32 cellular contexts compared by ENCODE assay signal in genomic region chr7:40526951-40527350, GRCh38.
"Had no signal": no experiment of that assay in that cellular context is flagged by ENCODE, and none has a peak within 500 bp of the region (broad histone marks: within the 10 kb centered on the region; RNA-seq: fewer than 3 reads in every experiment).

No MANE protein-coding gene starts in this region.

- H3K4me3 ChIP-seq: breast epithelium, heart right ventricle, left lung, lower lobe of right lung, neural progenitor cell, right atrium auricular region, testis, uterus had no signal

- H3K27me3 Mint-ChIP-seq: activated CD4-positive, alpha-beta memory T cell treated with anti-CD3 and anti-CD28 coated beads for 36 hours; activated CD4-positive, alpha-beta T cell treated with anti-CD3 and anti-CD28 coated beads, Interleukin-2, amount 10 ng/mL, durations not matched to agents 24 days and 14 days; activated naive CD4-positive, alpha-beta T cell treated with anti-CD3 and anti-CD28 coated beads, Interleukin-2, amount 10 ng/mL, durations not matched to agents 7 days and 5 days; T-helper 17 cell; type B pancreatic cell had no signal

- H3K36me3 ChIP-seq: breast epithelium, heart right ventricle, left lung, lower lobe of right lung, neural progenitor cell, right atrium auricular region, uterus, WERI-Rb-1 had no signal

- H2AFZ ChIP-seq: neural progenitor cell had no signal

- ATAC-seq: activated CD4-positive, CD25-positive, alpha-beta regulatory T cell treated with anti-CD3 and anti-CD28 coated beads, Interleukin-2, amount 50 U/mL, for 24 hours; heart right ventricle; left lung; lower lobe of right lung; naive thymus-derived CD8-positive, alpha-beta T cell; T-helper 17 cell had no signal

- H3K27ac Mint-ChIP-seq: activated CD4-positive, alpha-beta memory T cell treated with anti-CD3 and anti-CD28 coated beads for 36 hours; activated CD4-positive, alpha-beta T cell treated with anti-CD3 and anti-CD28 coated beads, Interleukin-2, amount 10 ng/mL, durations not matched to agents 24 days and 14 days; activated naive CD4-positive, alpha-beta T cell treated with anti-CD3 and anti-CD28 coated beads, Interleukin-2, amount 10 ng/mL, durations not matched to agents 7 days and 5 days; activated naive CD8-positive, alpha-beta T cell treated with anti-CD3 and anti-CD28 coated beads, Interleukin-2, amount 10 ng/mL, durations not matched to agents 7 days and 5 days; activated T-helper 1 cell treated with anti-CD3 and anti-CD28 coated beads, Interleukin-12 subunit alpha, Interleukin-12 subunit beta, Interleukin-2, Interleukin-4 antibody, amounts not matched to agents 30 ng/mL and 10 ng/mL and 1 ng/mL, durations not matched to agents 14 hours and 24 hours and 36 hours; naive thymus-derived CD8-positive, alpha-beta T cell; neural progenitor cell; T-helper 17 cell; type B pancreatic cell had no signal

- H3K9ac ChIP-seq: neural progenitor cell had no signal

- H3K9me3 ChIP-seq: breast epithelium, heart right ventricle, left lung, lower lobe of right lung, right atrium auricular region, testis, uterus had no signal

- H3K4me1 Mint-ChIP-seq: activated CD4-positive, alpha-beta T cell treated with anti-CD3 and anti-CD28 coated beads, Interleukin-2, amount 10 ng/mL, durations not matched to agents 24 days and 14 days; activated naive CD4-positive, alpha-beta T cell treated with anti-CD3 and anti-CD28 coated beads, Interleukin-2, amount 10 ng/mL, durations not matched to agents 7 days and 5 days; activated naive CD8-positive, alpha-beta T cell treated with anti-CD3 and anti-CD28 coated beads, Interleukin-2, amount 10 ng/mL, durations not matched to agents 7 days and 5 days; neural progenitor cell; T-helper 17 cell had no signal

- H3K27ac ChIP-seq: breast epithelium, epithelial cell of prostate, heart right ventricle, left lung, lower lobe of right lung, neural progenitor cell, right atrium auricular region, testis, uterus, WERI-Rb-1 had no signal

- H3K36me3 Mint-ChIP-seq: activated CD4-positive, alpha-beta memory T cell treated with anti-CD3 and anti-CD28 coated beads for 36 hours; activated naive CD4-positive, alpha-beta T cell treated with anti-CD3 and anti-CD28 coated beads, Interleukin-2, amount 10 ng/mL, durations not matched to agents 7 days and 5 days; activated naive CD8-positive, alpha-beta T cell treated with anti-CD3 and anti-CD28 coated beads, Interleukin-2, amount 10 ng/mL, durations not matched to agents 7 days and 5 days; neural progenitor cell; type B pancreatic cell had no signal

- H3K27me3 ChIP-seq: breast epithelium, heart right ventricle, left lung, neural progenitor cell, right atrium auricular region, testis, uterus had no signal

- H3K9me3 Mint-ChIP-seq: activated CD4-positive, alpha-beta memory T cell treated with anti-CD3 and anti-CD28 coated beads for 36 hours; activated CD4-positive, alpha-beta T cell treated with anti-CD3 and anti-CD28 coated beads, Interleukin-2, amount 10 ng/mL, durations not matched to agents 24 days and 14 days; activated naive CD4-positive, alpha-beta T cell treated with anti-CD3 and anti-CD28 coated beads, Interleukin-2, amount 10 ng/mL, durations not matched to agents 7 days and 5 days; activated naive CD8-positive, alpha-beta T cell treated with anti-CD3 and anti-CD28 coated beads, Interleukin-2, amount 10 ng/mL, durations not matched to agents 7 days and 5 days; activated T-helper 1 cell treated with anti-CD3 and anti-CD28 coated beads, Interleukin-12 subunit alpha, Interleukin-12 subunit beta, Interleukin-2, Interleukin-4 antibody, amounts not matched to agents 30 ng/mL and 10 ng/mL and 1 ng/mL, durations not matched to agents 14 hours and 24 hours and 36 hours; naive thymus-derived CD8-positive, alpha-beta T cell; neural progenitor cell; type B pancreatic cell had no signal

- H3K4me3 Mint-ChIP-seq: activated CD4-positive, alpha-beta memory T cell treated with anti-CD3 and anti-CD28 coated beads for 36 hours; activated CD4-positive, alpha-beta T cell treated with anti-CD3 and anti-CD28 coated beads, Interleukin-2, amount 10 ng/mL, durations not matched to agents 24 days and 14 days; activated naive CD4-positive, alpha-beta T cell treated with anti-CD3 and anti-CD28 coated beads, Interleukin-2, amount 10 ng/mL, durations not matched to agents 7 days and 5 days; activated naive CD8-positive, alpha-beta T cell treated with anti-CD3 and anti-CD28 coated beads, Interleukin-2, amount 10 ng/mL, durations not matched to agents 7 days and 5 days; activated T-helper 1 cell treated with anti-CD3 and anti-CD28 coated beads, Interleukin-12 subunit alpha, Interleukin-12 subunit beta, Interleukin-2, Interleukin-4 antibody, amounts not matched to agents 30 ng/mL and 10 ng/mL and 1 ng/mL, durations not matched to agents 14 hours and 24 hours and 36 hours; naive thymus-derived CD8-positive, alpha-beta T cell; neural progenitor cell; T-helper 17 cell; type B pancreatic cell had no signal

- DNase-seq: activated CD4-positive, alpha-beta memory T cell treated with anti-CD3 and anti-CD28 coated beads for 36 hours; activated CD4-positive, alpha-beta T cell treated with anti-CD3 and anti-CD28 coated beads, Interleukin-2, amount 10 ng/mL, durations not matched to agents 24 days and 14 days; activated CD8-positive, alpha-beta memory T cell treated with anti-CD3 and anti-CD28 coated beads, Interleukin-2, amount 50 U/mL, for 4 hours; activated gamma-delta T cell; activated naive CD4-positive, alpha-beta T cell treated with anti-CD3 and anti-CD28 coated beads, Interleukin-2, amount 10 ng/mL, durations not matched to agents 7 days and 5 days; activated naive CD8-positive, alpha-beta T cell treated with anti-CD3 and anti-CD28 coated beads, Interleukin-2, amount 10 ng/mL, durations not matched to agents 7 days and 5 days; activated T-cell treated with anti-CD3 and anti-CD28 coated beads, Interleukin-2, amount 50 U/mL, for 1 hour; amniotic stem cell; central memory CD4-positive, alpha-beta T cell; effector CD8-positive, alpha-beta T cell; heart right ventricle; kidney glomerular epithelial cell; left lung; lower lobe of right lung; mesenchymal stem cell; naive thymus-derived CD8-positive, alpha-beta T cell; occipital lobe; stimulated activated CD4-positive, alpha-beta T cell treated with anti-CD3 and anti-CD28 coated beads, Interleukin-15, amount 100 ng/mL, for 24 hours; stimulated activated CD4-positive, alpha-beta T cell treated with anti-CD3 and anti-CD28 coated beads, Interleukin-2, amount 100 ng/mL, for 24 hours; stimulated activated naive CD4-positive, alpha-beta T cell treated with Interleukin-2 at 50 U/mL for 16 hours; T-helper 17 cell; T1000; testis; uterus; WERI-Rb-1 had no signal

- H3K4me1 ChIP-seq: breast epithelium, heart right ventricle, left lung, lower lobe of right lung, right atrium auricular region, testis, uterus had no signal

- H3K4me2 ChIP-seq: neural progenitor cell had no signal
